ENCODE assay signal across 8 cellular contexts in genomic region chr7:128939861-128940410, GRCh38. TPM values are rescaled to one million over a fixed set of nuclear protein-coding genes. Genes with fewer than 3 reads are reported as not detected.
DNase-seq lines count a peak whose midpoint lies in the region; ATAC-seq and TF ChIP-seq lines count a peak whose summit lies in the region.

No MANE protein-coding gene starts in this region.

- no peaks in the 10 kb centered on the region for H3K36me3 Mint-ChIP-seq in progenitor cell of endocrine pancreas (ENCODE audit: insufficient read depth)

- peaks cover 0 to 35% (median 0%) of the 10 kb centered on the region in 11 experiments; a peak in 6 of 22 replicates for H3K36me3 ChIP-seq in BLaER1 treated with 17β-estradiol and CSF1 and Interleukin-3, amounts not matched to agents 10 nM and 100 nM
- peaks cover 0 to 2% of the 10 kb centered on the region in 2 donors for H3K36me3 ChIP-seq in duodenal mucosa (ENCODE audit: control insufficient read depth in 1 of 2, insufficient read depth in 2 of 2, low read length in 2 of 2)

- no peaks in the 10 kb centered on the region for H3K9me3 ChIP-seq in BLaER1 treated with 17β-estradiol and CSF1 and Interleukin-3, amounts not matched to agents 10 nM and 100 nM (replicated peaks in 1 of 11)
- H3K9me3 ChIP-seq in duodenal mucosa (ENCODE audit: control insufficient read depth in 1 of 2, low read length in 2 of 2), result no peaks in the 10 kb centered on the region

- peak overlapping the region in 7 of 10 experiments; percentile 13 to 92 (median 77); a peak in 15 of 20 replicates for H3K4me3 ChIP-seq in BLaER1 treated with 17β-estradiol and CSF1 and Interleukin-3, amounts not matched to agents 10 nM and 100 nM
- peak overlapping the region; percentile 26 to 45 for H3K4me3 ChIP-seq in duodenal mucosa (ENCODE audit: low read depth in 1 of 2, low read length in 2 of 2)

- H3K4me3 Mint-ChIP-seq in progenitor cell of endocrine pancreas (ENCODE audit: low read depth), result no peak overlapping the region

- no peak for TF ChIP-seq CTCF in progenitor cell of endocrine pancreas (IDR thresholded peaks at IDR 0.05; ENCODE audit: unreplicated experiment)

- peaks cover 61 to 89% (median 71%) of the 10 kb centered on the region in 10 experiments for H3K4me1 ChIP-seq in BLaER1 treated with 17β-estradiol and CSF1 and Interleukin-3, amounts not matched to agents 10 nM and 100 nM
- H3K4me1 ChIP-seq in duodenal mucosa (ENCODE audit: control insufficient read depth in 1 of 2, insufficient read depth in 2 of 2, low read length in 2 of 2), result peaks cover 17 to 44% of the 10 kb centered on the region in 2 donors

- no peaks in the 10 kb centered on the region for H3K9me3 Mint-ChIP-seq in progenitor cell of endocrine pancreas (ENCODE audit: low read depth)

- peak overlapping the region; percentile 88 to 99 (median 96) for H3K4me2 ChIP-seq in BLaER1 treated with 17β-estradiol and CSF1 and Interleukin-3, amounts not matched to agents 10 nM and 100 nM

- H3K4me1 Mint-ChIP-seq in progenitor cell of endocrine pancreas (ENCODE audit: low read depth), result peaks cover 4% of the 10 kb centered on the region

- H3K27ac Mint-ChIP-seq in progenitor cell of endocrine pancreas, result no peak overlapping the region

- H3K27ac ChIP-seq in BLaER1 treated with 17β-estradiol and CSF1 and Interleukin-3, amounts not matched to agents 10 nM and 100 nM, result peak overlapping the region in 9 of 11 experiments; percentile 32 to 77 (median 72); a peak in 17 of 22 replicates
- H3K27ac ChIP-seq in duodenal mucosa (ENCODE audit: low read depth, low read length), result no peak overlapping the region

- DNase-seq in midbrain (lab: John Stamatoyannopoulos, UW) (no peak), progenitor cell of endocrine pancreas (ENCODE audit: low spot score, unreplicated experiment) (no peak), DMS 273 (lab: John Stamatoyannopoulos, UW; ENCODE audit: unreplicated experiment) (no peak), DMS53 (lab: John Stamatoyannopoulos, UW) (no peak)

- H3K27me3 Mint-ChIP-seq in progenitor cell of endocrine pancreas, result peaks cover 49% of the 10 kb centered on the region

- ATAC-seq in GM19035 (IDR thresholded peaks at IDR 0.05; ENCODE audit: unreplicated experiment) (peak; percentile 13), HG03354 (IDR thresholded peaks at IDR 0.05; ENCODE audit: poor library complexity, severe bottlenecking, unreplicated experiment) (peak; percentile 30)

- peak overlapping the region in 10 of 11 experiments; percentile 18 to 90 (median 51); a peak in 15 of 22 replicates for H3K9ac ChIP-seq in BLaER1 treated with 17β-estradiol and CSF1 and Interleukin-3, amounts not matched to agents 10 nM and 100 nM
- H3K9ac ChIP-seq in duodenal mucosa (ENCODE audit: low read depth in 1 of 2, low read length in 2 of 2), result peak overlapping the region in 1 of 2 donors; percentile 4

- peaks cover 0 to 38% (median 4%) of the 10 kb centered on the region in 11 experiments; a peak in 11 of 22 replicates for H4K20me1 ChIP-seq in BLaER1 treated with 17β-estradiol and CSF1 and Interleukin-3, amounts not matched to agents 10 nM and 100 nM

- peaks cover 18 to 53% (median 50%) of the 10 kb centered on the region in 11 experiments; a peak in 21 of 22 replicates for H3K27me3 ChIP-seq in BLaER1 treated with 17β-estradiol and CSF1 and Interleukin-3, amounts not matched to agents 10 nM and 100 nM
- H3K27me3 ChIP-seq in duodenal mucosa (ENCODE audit: control insufficient read depth in 1 of 2, insufficient read depth in 2 of 2, low read length in 2 of 2), result no peaks in the 10 kb centered on the region

RNA-seq across cellular contexts. Expression of gene IRF5, which starts 2.2 kb away (rescaled TPM):
- total RNA-seq in progenitor cell of endocrine pancreas, result 0.44 and 0.69 TPM in 2 replicates

RNA-seq across cellular contexts. Expression of gene KCP, which starts 29.4 kb away (rescaled TPM):
- total RNA-seq in progenitor cell of endocrine pancreas, result 6.8 and 8.5 TPM in 2 replicates
